22 cellular contexts compared by ENCODE assay signal in the genomic region with DNA sequence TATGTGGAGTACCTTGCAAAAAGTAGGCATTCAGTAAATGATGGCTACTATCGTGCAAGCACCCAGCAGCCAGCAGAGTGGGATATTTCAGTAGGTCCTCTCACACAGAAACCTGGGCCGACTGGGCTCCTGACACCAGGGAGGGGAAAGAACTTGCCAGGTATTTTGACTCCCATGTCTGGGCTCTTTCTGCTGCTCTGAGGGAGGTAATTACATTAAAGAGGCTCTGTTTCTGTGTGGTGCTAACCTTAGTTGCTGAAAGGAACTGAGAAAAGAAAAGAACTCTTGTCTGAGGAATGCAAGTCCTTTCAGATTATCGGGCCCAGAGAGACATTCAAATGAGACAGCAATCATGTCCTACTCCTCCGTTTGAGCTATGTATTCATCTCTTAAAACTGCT.
DNase-seq lines count a peak whose midpoint lies in the region; ATAC-seq, FAIRE-seq and TF ChIP-seq lines count a peak whose summit lies in the region.
"Had no signal": no experiment of that assay in that cellular context is flagged by ENCODE, and none has a peak within 500 bp of the region (broad histone marks: within the 10 kb centered on the region; RNA-seq: fewer than 3 reads in every experiment).

No MANE protein-coding gene starts in this region.

- peak overlapping the region; percentile 52; the same call in 1 of the 2 replicates for H2BK5ac ChIP-seq in H1 (ENCODE audit: low read depth, low read length)

- no peak overlapping the region for H3K4me3 Mint-ChIP-seq in neural progenitor cell
- H3K4me3 Mint-ChIP-seq: CD8-positive, alpha-beta memory T cell had no signal

- no peak overlapping the region for H3K18ac ChIP-seq in H1 (ENCODE audit: extremely low read depth, low read length)

- TF ChIP-seq CTCF in DND-41 (IDR thresholded peaks at IDR 0.05; ENCODE audit: borderline replicate concordance, extremely low read depth, low read length, poor library complexity, severe bottlenecking), result no peak
- TF ChIP-seq CTCF in H1 (IDR thresholded peaks at IDR 0.05; ENCODE audit: control extremely low read depth in 1 of 3, insufficient read depth in 1 of 3, low read depth in 1 of 3, low read length in 3 of 3), result no peak
- TF ChIP-seq CTCF in neural progenitor cell (IDR thresholded peaks at IDR 0.05), result no peak
- TF ChIP-seq CTCF in spleen (IDR thresholded peaks at IDR 0.05 in 8 of 11, conservative IDR thresholded peaks at IDR 0.05 in 3 of 11), result no peak

- no peak overlapping the region for H3K14ac ChIP-seq in H1 (ENCODE audit: insufficient read length)

- H4K91ac ChIP-seq in H1 (replicated peaks; ENCODE audit: insufficient read length, low read length), result no peak overlapping the region

- H3F3A ChIP-seq in neural progenitor cell (ENCODE audit: low read depth), result no peaks in the 10 kb centered on the region

- H3K36me3 ChIP-seq in DND-41 (ENCODE audit: insufficient read depth, low read length) (no peaks in the 10 kb centered on the region), HUES6 (ENCODE audit: control insufficient read depth, insufficient read depth, low read length) (no peaks in the 10 kb centered on the region), H1 (ENCODE audit: control insufficient read depth in 2 of 4, insufficient read depth in 4 of 4, low read length in 3 of 4) (no peaks in the 10 kb centered on the region), neural progenitor cell (no peaks in the 10 kb centered on the region), spleen (no peaks in the 10 kb centered on the region)

- no peaks in the 10 kb centered on the region for H3K27me3 Mint-ChIP-seq in neural progenitor cell (ENCODE audit: insufficient read depth, low read depth)
- H3K27me3 Mint-ChIP-seq: CD8-positive, alpha-beta memory T cell had no signal

- 26% methylated on average over 4 of the region's 4 CpGs; no CpG with 5 or more reads in 1 of the 2 experiments for WGBS in H1 (ENCODE audit: extremely low coverage in 1 of 2, insufficient coverage in 1 of 2, insufficient read length in 1 of 2, insufficient replicate concordance in 2 of 2, low coverage in 1 of 2, low lambda C conversion rate in 2 of 2, missing lambda C conversion rate in 1 of 2), 2 experiments
- WGBS in spleen, 5 donors, result 50 to 58% (median 54%) methylated on average over 2 to 4 of the region's 4 CpGs

- no peak overlapping the region for H4K5ac ChIP-seq in H1 (ENCODE audit: insufficient read length, low read depth, low read length)

- H3K79me2 ChIP-seq in DND-41 (ENCODE audit: insufficient read depth, low read length) (no peaks in the 10 kb centered on the region), H1 (ENCODE audit: control insufficient read depth in 1 of 2, insufficient read depth in 2 of 2, low read length in 2 of 2) (no peaks in the 10 kb centered on the region), neural progenitor cell (ENCODE audit: low read depth) (no peaks in the 10 kb centered on the region)

- peak; percentile 75 for FAIRE-seq in H1 (lab: Jason Lieb, UNC)

- H3K9ac ChIP-seq in DND-41 (ENCODE audit: low read depth, low read length) (no peak overlapping the region), HUES6 (ENCODE audit: low read length) (no peak overlapping the region), H1 (replicated peaks in 1 of 4; ENCODE audit: extremely low read depth in 1 of 4, low read depth in 3 of 4, low read length in 3 of 4) (no peak overlapping the region), neural progenitor cell (no peak overlapping the region)

- H2AK5ac ChIP-seq in H1 (ENCODE audit: low read depth, low read length), result no peak overlapping the region

- H3K4ac ChIP-seq in H1 (replicated peaks; ENCODE audit: insufficient read length, low read depth, low read length), result no peak overlapping the region

- H3K27me3 ChIP-seq in DND-41 (ENCODE audit: insufficient read depth, low read length, poor library complexity) (no peaks in the 10 kb centered on the region), HUES6 (ENCODE audit: control insufficient read depth, insufficient read depth, low read length) (no peaks in the 10 kb centered on the region), H1 (replicated peaks in 1 of 4; ENCODE audit: control insufficient read depth in 3 of 4, extremely low read depth in 1 of 4, insufficient read depth in 3 of 4, low read length in 3 of 4) (no peaks in the 10 kb centered on the region), neural progenitor cell (no peaks in the 10 kb centered on the region), spleen (replicated peaks in 1 of 7) (no peaks in the 10 kb centered on the region)

- H3K23me2 ChIP-seq in H1 (ENCODE audit: low read depth, low read length), result no peaks in the 10 kb centered on the region

- no peaks in the 10 kb centered on the region for H3K79me1 ChIP-seq in H1 (ENCODE audit: low read depth, low read length)

- H3K23ac ChIP-seq in H1 (ENCODE audit: insufficient read length), result no peak overlapping the region

- DNase-seq in DND-41, result no peak
- DNase-seq in H1 (ENCODE audit: low read depth in 1 of 2, low spot score in 2 of 2), result peak in 1 of 2 experiments; percentile 43
- DNase-seq in neural progenitor cell (ENCODE audit: low spot score), result peak; percentile 45
- no peak for DNase-seq in effector CD4-positive, alpha-beta T cell
- no peak for DNase-seq in activated effector memory CD4-positive, alpha-beta T cell treated with Interleukin-2 at 50 U/mL for 16 hours
- DNase-seq in spleen, result no peak
- DNase-seq: AML-193; Calu3; CD8-positive, alpha-beta memory T cell; GF-D8; GOT3; KG1; NCI-H1105; NCI-H146; NCI-H2029 treated with DMSO at 0.1 percent for 48 hours; NCI-H2171; NCI-H82; PC-9; RPMI8226; SHP77 had no signal

- H2BK15ac ChIP-seq in H1 (ENCODE audit: low read length), result no peak overlapping the region

- no peak overlapping the region for H4K8ac ChIP-seq in H1 (ENCODE audit: extremely low read depth, insufficient read depth, low read length)

- H3K9me3 ChIP-seq in DND-41 (ENCODE audit: insufficient read depth, low read length, severe bottlenecking), result no peaks in the 10 kb centered on the region
- H3K9me3 ChIP-seq in HUES6 (ENCODE audit: control insufficient read depth, insufficient read depth, low read depth, low read length), result peaks cover 16% of the 10 kb centered on the region
- no peaks in the 10 kb centered on the region for H3K9me3 ChIP-seq in H1 (ENCODE audit: insufficient read depth in 2 of 2, low read depth in 1 of 2, low read length in 1 of 2)
- H3K9me3 ChIP-seq in neural progenitor cell (ENCODE audit: low read depth), result peaks cover 6% of the 10 kb centered on the region
- peaks cover 0 to 30% (median 12%) of the 10 kb centered on the region in 8 donors for H3K9me3 ChIP-seq in spleen

- peak overlapping the region; percentile 45; the same call in 1 of the 2 replicates for H2AFZ ChIP-seq in DND-41 (ENCODE audit: low read depth, low read length)
- 0 out of 2 replicates have a peak overlapping the region, but pooled peaks have one; percentile 44 for H2AFZ ChIP-seq in H1 (ENCODE audit: low read length)
- H2AFZ ChIP-seq in neural progenitor cell (replicated peaks), result no peak overlapping the region
- H2AFZ ChIP-seq: PC-9 had no signal

- TF ChIP-seq POLR2A in H1 (IDR thresholded peaks at IDR 0.05; ENCODE audit: control extremely low read depth in 1 of 2, low read depth in 2 of 2, low read length in 2 of 2) (no peak), spleen (IDR thresholded peaks at IDR 0.05) (no peak)

- H3K27ac ChIP-seq in DND-41 (ENCODE audit: low read length) (peak overlapping the region; percentile 32; the same call in 1 of the 2 replicates), HUES6 (ENCODE audit: low read depth, low read length) (peak overlapping the region; percentile 22; the same call in 1 of the 2 replicates), H1 (ENCODE audit: low read depth, low read length) (no peak overlapping the region), neural progenitor cell (no peak overlapping the region), spleen (no peak overlapping the region)
- H3K27ac ChIP-seq: C4-2B, PC-9 had no signal

- no peaks in the 10 kb centered on the region for H4K20me1 ChIP-seq in DND-41 (ENCODE audit: insufficient read depth, low read length)
- H4K20me1 ChIP-seq in H1 (replicated peaks in 1 of 2; ENCODE audit: control insufficient read depth in 1 of 2, insufficient read depth in 2 of 2, low read length in 2 of 2), result no peaks in the 10 kb centered on the region
- no peaks in the 10 kb centered on the region for H4K20me1 ChIP-seq in neural progenitor cell (ENCODE audit: low read depth)

- H3K4me3 ChIP-seq in DND-41 (ENCODE audit: low read depth in 1 of 2, low read length in 2 of 2) (no peak overlapping the region), HUES6 (ENCODE audit: low read depth, low read length) (no peak overlapping the region), H1 (ENCODE audit: extremely low read depth in 1 of 4, insufficient read depth in 2 of 4, low read depth in 3 of 4, low read length in 4 of 4) (no peak overlapping the region), neural progenitor cell (no peak overlapping the region), spleen (no peak overlapping the region)
- H3K4me3 ChIP-seq: PC-9 had no signal

- no peak for ATAC-seq in DND-41 (ENCODE audit: insufficient read depth, low read depth)

- H3K9me3 Mint-ChIP-seq in neural progenitor cell, result peaks cover 23% of the 10 kb centered on the region

- no peaks in the 10 kb centered on the region for H3K4me1 Mint-ChIP-seq in neural progenitor cell

- no peak overlapping the region for H3K27ac Mint-ChIP-seq in neural progenitor cell

- CTCF ChIA-PET in H1 (lab: Charles Lee; ENCODE audit: partially characterized antibody), result interaction anchor here (0.7 to 1.9 kb wide), 9 partner anchors 9 to 477 kb away, joined by 3 to 7 read pairs (median 4); no protein-coding TSS in a partner anchor

- H3K4me2 ChIP-seq in DND-41 (ENCODE audit: insufficient read depth, low read length) (no peak overlapping the region), H1 (ENCODE audit: insufficient read depth in 1 of 2, low read depth in 2 of 2, low read length in 2 of 2) (no peak overlapping the region; a peak in 1 of 4 replicates), neural progenitor cell (peak overlapping the region; percentile 22)
- H3K4me2 ChIP-seq: PC-9 had no signal

- no peaks in the 10 kb centered on the region for H3K4me1 ChIP-seq in DND-41 (ENCODE audit: insufficient read depth, low read length)
- peaks cover 5% of the 10 kb centered on the region; the same call in 1 of the 2 replicates for H3K4me1 ChIP-seq in HUES6 (ENCODE audit: control insufficient read depth, insufficient read depth, low read length)
- H3K4me1 ChIP-seq in H1 (replicated peaks in 1 of 4; ENCODE audit: control insufficient read depth in 3 of 4, insufficient read depth in 4 of 4, low read length in 3 of 4), result no peaks in the 10 kb centered on the region; a peak in 1 of 7 replicates
- H3K4me1 ChIP-seq in neural progenitor cell, result no peaks in the 10 kb centered on the region
- no peaks in the 10 kb centered on the region for H3K4me1 ChIP-seq in spleen

- no peak for TF ChIP-seq EP300 in H1 (IDR thresholded peaks at IDR 0.05; ENCODE audit: borderline replicate concordance in 1 of 2, low read depth in 2 of 2, low read length in 2 of 2)

- H2BK120ac ChIP-seq in H1 (replicated peaks; ENCODE audit: low read depth, low read length), result no peak overlapping the region

- intact Hi-C loops in spleen (cut with DNase I; ENCODE audit: low total_unique reads), result no loop called here

- H3K36me3 Mint-ChIP-seq in neural progenitor cell, result no peaks in the 10 kb centered on the region

- no peak for TF ChIP-seq RAD21 in H1 (IDR thresholded peaks at IDR 0.05 in 1 of 2, conservative IDR thresholded peaks at IDR 0.05 in 1 of 2; ENCODE audit: low read depth in 2 of 2, low read length in 2 of 2)

- POLR2A ChIA-PET in H1 (lab: Charles Lee; ENCODE audit: partially characterized antibody), result no interaction called here

- no peak overlapping the region for H3K56ac ChIP-seq in H1 (replicated peaks; ENCODE audit: insufficient read length, low read depth, low read length)

- H2BK12ac ChIP-seq in H1 (ENCODE audit: low read depth, low read length), result no peak overlapping the region

- H2BK20ac ChIP-seq in H1 (ENCODE audit: low read length), result no peak overlapping the region

Comparison
In these comparisons a context has a peak if more than half of its experiments do, and no peak if none do; other contexts are left out.
1. H3K27ac ChIP-seq: peak in DND-41 (single experiment) and HUES6 (single experiment); none in H1 (single experiment), neural progenitor cell (single experiment) and spleen (0 of 8).